Comparison of ENCODE assay signal across 8 cellular contexts in the genomic region with DNA sequence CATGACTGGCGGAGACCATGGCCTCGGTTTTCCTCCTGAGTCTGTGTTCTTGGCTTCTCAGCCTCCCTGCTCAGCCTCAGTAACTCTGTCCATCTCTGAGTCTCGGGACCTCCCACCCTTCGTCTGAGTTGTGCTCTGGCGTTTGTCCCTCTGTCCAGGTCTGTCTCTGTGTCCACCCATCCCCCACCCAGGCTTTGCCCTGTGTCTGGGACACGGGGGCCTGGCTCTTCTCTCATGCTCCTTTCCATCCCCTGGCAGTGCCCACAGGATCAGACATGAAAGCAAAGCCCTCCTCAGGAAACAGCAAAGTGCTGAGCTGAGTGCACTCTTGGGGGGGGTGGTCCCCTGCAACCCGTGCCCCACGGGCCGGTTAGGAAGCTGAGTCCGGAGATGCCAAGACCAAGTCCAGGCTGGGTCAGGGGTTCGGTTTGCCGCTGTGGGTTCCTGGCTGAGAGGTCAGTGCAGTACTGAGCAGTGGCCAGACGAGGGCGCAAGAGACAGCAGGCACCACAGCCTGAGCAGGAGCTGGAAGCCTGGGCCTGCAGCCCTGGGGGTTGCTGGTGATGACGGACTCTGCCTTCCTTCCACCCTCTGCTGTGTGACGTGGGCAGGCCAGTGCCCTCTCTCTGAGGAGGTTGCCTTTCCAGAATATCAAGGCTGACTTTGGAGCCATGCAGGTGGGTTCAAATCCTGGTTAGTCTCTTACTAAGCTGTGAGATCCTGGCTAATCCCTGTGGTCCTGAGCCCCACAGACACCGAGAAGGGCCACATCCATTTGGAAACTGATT. TPM values are rescaled to one million over a fixed set of nuclear protein-coding genes. Genes with fewer than 3 reads are reported as not detected.
DNase-seq lines count a peak whose midpoint lies in the region; ATAC-seq and TF ChIP-seq lines count a peak whose summit lies in the region.

No MANE protein-coding gene starts in this region.

- H2BK120ac ChIP-seq in neuronal stem cell (ENCODE audit: low read depth, low read length) = no peak overlapping the region

- peak overlapping the region; percentile 57 for H3K27ac Mint-ChIP-seq in activated T-helper 2 cell treated with anti-CD3 and anti-CD28 coated beads, Interferon-gamma antibody, Interleukin-2, Interleukin-4, amounts not matched to agents 10 μg/mL and 5 μg/mL and 100 μg/mL, durations not matched to agents 14 hours and 24 hours and 36 hours

- no peak overlapping the region for H2BK5ac ChIP-seq in neuronal stem cell (ENCODE audit: low read length)

- WGBS in neuronal stem cell (ENCODE audit: extremely low coverage in 2 of 2, insufficient read length in 2 of 2, insufficient replicate concordance in 1 of 2), 2 donors = no CpG with 5 or more reads among the region's 17 CpGs

- H3K4me1 Mint-ChIP-seq in activated T-helper 2 cell treated with anti-CD3 and anti-CD28 coated beads, Interferon-gamma antibody, Interleukin-2, Interleukin-4, amounts not matched to agents 10 μg/mL and 5 μg/mL and 100 μg/mL, durations not matched to agents 14 hours and 24 hours and 36 hours (ENCODE audit: low read depth) = peaks cover 40% of the 10 kb centered on the region

- no peaks in the 10 kb centered on the region for H3K36me3 Mint-ChIP-seq in activated T-helper 2 cell treated with anti-CD3 and anti-CD28 coated beads, Interferon-gamma antibody, Interleukin-2, Interleukin-4, amounts not matched to agents 10 μg/mL and 5 μg/mL and 100 μg/mL, durations not matched to agents 14 hours and 24 hours and 36 hours (ENCODE audit: low read depth)

- no peaks in the 10 kb centered on the region for H3K36me3 ChIP-seq in BJ (ENCODE audit: control insufficient read depth, insufficient read depth, low read length)
- H3K36me3 ChIP-seq in neuronal stem cell (replicated peaks in 1 of 2; ENCODE audit: control insufficient read depth in 2 of 2, insufficient read depth in 2 of 2, low read length in 2 of 2) = no peaks in the 10 kb centered on the region

- H3K79me1 ChIP-seq in neuronal stem cell (ENCODE audit: low read depth, low read length) = no peaks in the 10 kb centered on the region

- H3K27ac ChIP-seq in RWPE1 (no peak overlapping the region), neuronal stem cell (replicated peaks; ENCODE audit: low read length) (no peak overlapping the region), substantia nigra (ENCODE audit: low read depth, low read length, poor library complexity, severe bottlenecking) (no peak overlapping the region)

- peak overlapping the region; percentile 54 for H2AFZ ChIP-seq in neuronal stem cell (ENCODE audit: low read length)

- H2BK12ac ChIP-seq in neuronal stem cell (ENCODE audit: low read length) = no peak overlapping the region

- DNase-seq in BJ (ENCODE audit: low read depth) (no peak), RWPE1 (ENCODE audit: low spot score) (peak; percentile 70), fibroblast of villous mesenchyme (ENCODE audit: low read depth) (peak; percentile 74), neuronal stem cell (ENCODE audit: low spot score) (peak; percentile 74), substantia nigra (lab: John Stamatoyannopoulos, UW) (peak; percentile 16 to 84 (median 62))
- DNase-seq in activated T-helper 2 cell treated with anti-CD3 and anti-CD28 coated beads, Interferon-gamma antibody, Interleukin-2, Interleukin-4, amounts not matched to agents 10 μg/mL and 5 μg/mL and 100 μg/mL, durations not matched to agents 14 hours and 24 hours and 36 hours (ENCODE audit: low spot score) = peak; percentile 75

- H3K18ac ChIP-seq in neuronal stem cell (ENCODE audit: low read length) = peak overlapping the region; percentile 15

- H3K4me1 ChIP-seq in neuronal stem cell (ENCODE audit: control insufficient read depth in 2 of 2, insufficient read depth in 1 of 2, low read depth in 1 of 2, low read length in 2 of 2) = no peaks in the 10 kb centered on the region

- H3K27me3 ChIP-seq in BJ (ENCODE audit: control insufficient read depth, insufficient read depth, low read length) (no peaks in the 10 kb centered on the region), neuronal stem cell (ENCODE audit: control insufficient read depth in 3 of 3, insufficient read depth in 3 of 3, low read depth in 1 of 3, low read length in 3 of 3) (peaks cover 0 to 5% (median 0%) of the 10 kb centered on the region in 3 experiments)

- H3K4me2 ChIP-seq in neuronal stem cell (ENCODE audit: insufficient read depth, low read length, poor library complexity, severe bottlenecking) = no peak overlapping the region

- no peaks in the 10 kb centered on the region for H3K27me3 Mint-ChIP-seq in activated T-helper 2 cell treated with anti-CD3 and anti-CD28 coated beads, Interferon-gamma antibody, Interleukin-2, Interleukin-4, amounts not matched to agents 10 μg/mL and 5 μg/mL and 100 μg/mL, durations not matched to agents 14 hours and 24 hours and 36 hours (ENCODE audit: low read depth)

- intact Hi-C loops in activated T-helper 2 cell treated with anti-CD3 and anti-CD28 coated beads, Interferon-gamma antibody, Interleukin-2, Interleukin-4, amounts not matched to agents 10 μg/mL and 5 μg/mL and 100 μg/mL, durations not matched to agents 14 hours and 24 hours and 36 hours (cut with micrococcal nuclease) = loop anchor here (1.0 to 5.0 kb wide), 3 partner anchors 49 to 161 kb away; a partner anchor contains a TSS

- no peak overlapping the region for H4K91ac ChIP-seq in neuronal stem cell (ENCODE audit: low read depth, low read length, poor library complexity)

- no peak overlapping the region for H3K4ac ChIP-seq in neuronal stem cell (ENCODE audit: low read length)

- peak overlapping the region; percentile 30 for H3K4me3 Mint-ChIP-seq in activated T-helper 2 cell treated with anti-CD3 and anti-CD28 coated beads, Interferon-gamma antibody, Interleukin-2, Interleukin-4, amounts not matched to agents 10 μg/mL and 5 μg/mL and 100 μg/mL, durations not matched to agents 14 hours and 24 hours and 36 hours (ENCODE audit: low read depth)

- no peak overlapping the region for H3K9ac ChIP-seq in neuronal stem cell (ENCODE audit: low read depth, low read length, poor library complexity)

- CTCF ChIA-PET in BJ (lab: Yijun Ruan, JAX) (interaction anchor here (0.6 to 4.2 kb wide), 50 partner anchors 8 to 505 kb away, joined by 3 to 50 read pairs (median 4); a partner anchor contains a TSS), RWPE1 (lab: Yijun Ruan, JAX) (interaction anchor here (0.6 to 2.7 kb wide), 30 partner anchors 9 to 1059 kb away, joined by 3 to 23 read pairs (median 4); no protein-coding TSS in a partner anchor)

- no peak overlapping the region for H3K14ac ChIP-seq in neuronal stem cell (ENCODE audit: low read length)

- no peaks in the 10 kb centered on the region for H3K9me3 ChIP-seq in neuronal stem cell (replicated peaks in 1 of 2; ENCODE audit: control insufficient read depth in 2 of 2, insufficient read depth in 1 of 2, low read depth in 1 of 2, low read length in 2 of 2)

- ATAC-seq in GM19035 (IDR thresholded peaks at IDR 0.05; ENCODE audit: unreplicated experiment) = peak; percentile 50
- ATAC-seq in HG03571 (IDR thresholded peaks at IDR 0.05; ENCODE audit: unreplicated experiment) = peak; percentile 37

- H3K23ac ChIP-seq in neuronal stem cell (ENCODE audit: low read depth, low read length, poor library complexity) = no peak overlapping the region

- H4K8ac ChIP-seq in neuronal stem cell (ENCODE audit: low read depth, low read length) = no peak overlapping the region

- H3K4me3 ChIP-seq in BJ (ENCODE audit: low read depth, low read length) (no peak overlapping the region), fibroblast of villous mesenchyme (ENCODE audit: low read depth, low read length) (no peak overlapping the region), neuronal stem cell (ENCODE audit: low read length in 2 of 2) (no peak overlapping the region)

- TF ChIP-seq CTCF in BJ (IDR thresholded peaks at IDR 0.05; ENCODE audit: insufficient read depth, low read depth, low read length) (peak; percentile 99), RWPE1 (conservative IDR thresholded peaks at IDR 0.05; ENCODE audit: low read depth) (peak; percentile 97), fibroblast of villous mesenchyme (IDR thresholded peaks at IDR 0.05; ENCODE audit: insufficient read depth, low read depth, low read length) (peak; percentile 99)

- H3K9me3 Mint-ChIP-seq in activated T-helper 2 cell treated with anti-CD3 and anti-CD28 coated beads, Interferon-gamma antibody, Interleukin-2, Interleukin-4, amounts not matched to agents 10 μg/mL and 5 μg/mL and 100 μg/mL, durations not matched to agents 14 hours and 24 hours and 36 hours = no peaks in the 10 kb centered on the region

- POLR2A ChIA-PET in BJ (lab: Charles Lee) (no interaction called here), RWPE1 (lab: Yijun Ruan, JAX; ENCODE audit: low non-redundant PET) (no interaction called here)

- no peak overlapping the region for H2BK15ac ChIP-seq in neuronal stem cell (ENCODE audit: low read length)

- H2AK5ac ChIP-seq in neuronal stem cell (ENCODE audit: low read depth, low read length) = no peak overlapping the region

RNA-seq across cellular contexts. Expression of a gene that starts 2.5 kb away (rescaled TPM):
- polyA plus RNA-seq in BJ (2011; rRNA removed) = 0.02 and 0.05 TPM in 2 replicates
- polyA minus RNA-seq in BJ (2011; rRNA and poly(A)+ RNA removed) = not detected in 2 replicates
- 4.0 and 4.1 TPM in 2 replicates for total RNA-seq in activated T-helper 2 cell treated with anti-CD3 and anti-CD28 coated beads, Interferon-gamma antibody, Interleukin-2, Interleukin-4, amounts not matched to agents 10 μg/mL and 5 μg/mL and 100 μg/mL, durations not matched to agents 14 hours and 24 hours and 36 hours
- 1.3 and 2.3 TPM in 2 replicates for total RNA-seq in fibroblast of villous mesenchyme
- polyA plus RNA-seq in neuronal stem cell (2013, experiment 1 of 2) = not detected
- polyA plus RNA-seq in neuronal stem cell (2013, experiment 2 of 2) = not detected

RNA-seq across cellular contexts. Expression of a gene that starts 20.9 kb away (rescaled TPM):
- polyA plus RNA-seq in BJ (2011; rRNA removed) = 4.6 and 6.1 TPM in 2 replicates
- polyA minus RNA-seq in BJ (2011; rRNA and poly(A)+ RNA removed) = 5.9 and 7.0 TPM in 2 replicates
- 6.5 and 6.6 TPM in 2 replicates for total RNA-seq in activated T-helper 2 cell treated with anti-CD3 and anti-CD28 coated beads, Interferon-gamma antibody, Interleukin-2, Interleukin-4, amounts not matched to agents 10 μg/mL and 5 μg/mL and 100 μg/mL, durations not matched to agents 14 hours and 24 hours and 36 hours
- total RNA-seq in fibroblast of villous mesenchyme = 2.2 and 3.9 TPM in 2 replicates
- 4.8 TPM for polyA plus RNA-seq in neuronal stem cell (2013, experiment 1 of 2)
- 5.0 TPM for polyA plus RNA-seq in neuronal stem cell (2013, experiment 2 of 2)

RNA-seq across cellular contexts. Expression of a gene that starts 50.5 kb away (rescaled TPM):
- 0.65 and 1.1 TPM in 2 replicates for polyA plus RNA-seq in BJ (2011; rRNA removed)
- polyA minus RNA-seq in BJ (2011; rRNA and poly(A)+ RNA removed) = 0.72 and 1.5 TPM in 2 replicates
- total RNA-seq in activated T-helper 2 cell treated with anti-CD3 and anti-CD28 coated beads, Interferon-gamma antibody, Interleukin-2, Interleukin-4, amounts not matched to agents 10 μg/mL and 5 μg/mL and 100 μg/mL, durations not matched to agents 14 hours and 24 hours and 36 hours = 147 and 155 TPM in 2 replicates
- total RNA-seq in fibroblast of villous mesenchyme = 0.43 and 2.9 TPM in 2 replicates
- 1.7 TPM for polyA plus RNA-seq in neuronal stem cell (2013, experiment 1 of 2)
- polyA plus RNA-seq in neuronal stem cell (2013, experiment 2 of 2) = 2.6 TPM

Comparison
In these comparisons a context has a peak if more than half of its experiments do, and no peak if none do; other contexts are left out.
1. RNA of a gene that starts 50.5 kb away (total RNA-seq): 147 to 155 TPM in activated T-helper 2 cell treated with anti-CD3 and anti-CD28 coated beads, Interferon-gamma antibody, Interleukin-2, Interleukin-4, amounts not matched to agents 10 μg/mL and 5 μg/mL and 100 μg/mL, durations not matched to agents 14 hours and 24 hours and 36 hours; 0.43 to 2.9 TPM in fibroblast of villous mesenchyme; every median in the first group is over 10 times any median in the second.
2. Peak in every context shown above with its lines, with median percentiles within 50 percentile points of each other: CTCF ChIP-seq.